In the genomic region with DNA sequence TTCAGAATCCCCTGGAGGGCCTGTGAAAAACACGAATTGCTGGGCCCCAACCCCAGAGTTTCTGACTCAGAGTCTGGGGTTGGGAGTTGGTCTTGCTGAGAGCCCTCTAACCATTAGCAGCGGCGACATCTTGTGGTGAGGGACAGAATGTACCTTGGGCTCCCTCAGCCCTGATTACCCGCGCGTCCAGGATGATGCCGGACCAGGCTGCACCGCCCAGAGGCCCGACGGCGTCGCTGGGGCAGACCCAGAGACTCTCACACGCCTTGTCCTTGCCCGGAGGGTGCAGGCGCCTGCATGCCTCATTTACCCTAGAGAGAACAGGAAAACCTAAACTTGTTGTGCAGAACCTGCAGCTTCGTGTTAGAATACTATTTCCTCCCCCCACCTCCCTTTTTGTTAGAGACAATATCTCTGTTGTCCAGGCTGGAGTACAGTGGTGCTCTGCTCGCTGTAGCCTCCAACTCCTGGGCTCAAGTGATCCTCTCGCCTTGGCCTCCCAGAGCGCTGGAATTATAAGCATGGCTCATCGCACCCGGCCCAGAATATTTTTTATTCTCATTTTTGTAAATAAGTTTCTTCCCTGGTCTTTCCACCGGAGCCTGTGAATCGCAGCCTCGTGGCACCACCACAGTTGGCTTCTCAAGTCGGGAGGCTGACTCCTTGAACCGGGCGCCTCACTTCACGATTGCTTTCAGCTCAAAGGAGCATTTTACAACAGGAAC, we compare ENCODE assay signal across 8 cellular contexts. TPM values are rescaled to one million over a fixed set of nuclear protein-coding genes. Genes with fewer than 3 reads are reported as not detected.
A peak's percentile ranks its signal among the peaks of the same experiment; 100 is the strongest.
DNase-seq lines count a peak whose midpoint lies in the region; ATAC-seq, FAIRE-seq and TF ChIP-seq lines count a peak whose summit lies in the region.

No MANE protein-coding gene starts in this region.

- ATAC-seq in thoracic aorta (ENCODE audit: insufficient number of reproducible peaks, low FRiP score, low read depth) = peak; percentile 83

- in situ Hi-C loops in HAP-1 (cut with MboI; ENCODE audit: low sequenced_read_pairs) = loop anchor here (5.0 kb wide), 2 partner anchors 37 to 192 kb away; no protein-coding TSS in a partner anchor

- no peaks in the 10 kb centered on the region for H3K36me3 ChIP-seq in HAP-1 (replicated peaks)
- no peaks in the 10 kb centered on the region for H3K36me3 ChIP-seq in osteoblast (ENCODE audit: insufficient read depth, low read length)
- H3K36me3 ChIP-seq in thoracic aorta = no peaks in the 10 kb centered on the region

- H3K79me2 ChIP-seq in osteoblast (ENCODE audit: insufficient read depth, low read length) = no peaks in the 10 kb centered on the region

- DNase-seq in GF-D8 (lab: John Stamatoyannopoulos, UW) (peak; percentile 35), HAP-1 (ENCODE audit: low spot score in 2 of 2) (peak; percentile 77 to 93), M059J (ENCODE audit: low read depth) (peak; percentile 92), SHP77 treated with DMSO at 0.1 percent for 48 hours (lab: John Stamatoyannopoulos, UW) (peak; percentile 47), frontal cortex (ENCODE audit: low spot score in 2 of 2) (peak; percentile 75 to 90), osteoblast (ENCODE audit: insufficient read length, low spot score, missing footprints) (peak; percentile 99), thoracic aorta (ENCODE audit: low spot score) (peak; percentile 56)
- DNase-seq in activated T-helper 9 cell treated with anti-CD3 and anti-CD28 coated beads, Interleukin-2, amount 50 U/mL, for 16 hours (ENCODE audit: low read depth) = peak; percentile 55

- FAIRE-seq in frontal cortex (lab: Jason Lieb, UNC) = no peak

- no peaks in the 10 kb centered on the region for H4K20me1 ChIP-seq in osteoblast (ENCODE audit: insufficient read depth, low read length)

- peaks cover 10% of the 10 kb centered on the region for H3K4me1 ChIP-seq in HAP-1
- H3K4me1 ChIP-seq in osteoblast (ENCODE audit: insufficient read depth, low read length) = peaks cover 12% of the 10 kb centered on the region
- peaks cover 21 to 30% of the 10 kb centered on the region in 2 donors for H3K4me1 ChIP-seq in thoracic aorta (ENCODE audit: control insufficient read depth in 1 of 2, low read depth in 2 of 2)

- H2AFZ ChIP-seq in osteoblast (ENCODE audit: low read length) = no peak overlapping the region

- no peaks in the 10 kb centered on the region for H3K27me3 ChIP-seq in HAP-1 (ENCODE audit: low read depth)
- peaks cover 2% of the 10 kb centered on the region for H3K27me3 ChIP-seq in osteoblast (ENCODE audit: insufficient read depth, low read length)
- no peaks in the 10 kb centered on the region for H3K27me3 ChIP-seq in thoracic aorta (replicated peaks; ENCODE audit: insufficient read depth)

- H3K4me2 ChIP-seq in osteoblast (ENCODE audit: insufficient read depth, low read length) = peak overlapping the region; percentile 2

- TF ChIP-seq CTCF in osteoblast (IDR thresholded peaks at IDR 0.05; ENCODE audit: extremely low read depth, low read depth, low read length) (peak; percentile 83), thoracic aorta (IDR thresholded peaks at IDR 0.05) (peak; percentile 77)

- H3K9me3 ChIP-seq in HAP-1 (no peaks in the 10 kb centered on the region), osteoblast (ENCODE audit: low read depth, low read length) (no peaks in the 10 kb centered on the region), thoracic aorta (no peaks in the 10 kb centered on the region)

- H3K4me3 ChIP-seq in HAP-1 = no peak overlapping the region
- no peak overlapping the region for H3K4me3 ChIP-seq in osteoblast (ENCODE audit: insufficient read depth, low read length)
- peak overlapping the region; percentile 38 for H3K4me3 ChIP-seq in thoracic aorta

- no peak overlapping the region for H3K27ac ChIP-seq in osteoblast (ENCODE audit: low read depth, low read length)
- H3K27ac ChIP-seq in thoracic aorta = peak overlapping the region in 1 of 2 donors; percentile 49

RNA-seq across cellular contexts. Expression of a gene that starts 22.2 kb away (rescaled TPM):
- total RNA-seq in M059J (2014; rRNA removed; shearing (Covaris generic)) = 0.17 TPM in 1 of 2 replicates, not detected in the other
- total RNA-seq in frontal cortex (not detected), osteoblast (not detected in 2 replicates), thoracic aorta (under 1 TPM in 1 of 2 donors, not detected in 1; 0.41 TPM)

Comparison
In these comparisons a context has a peak if more than half of its experiments do, and no peak if none do; other contexts are left out.
1. DNase-seq: peak in every context shown above with its lines; median percentile 99 in osteoblast; 92 in M059J; 85 in HAP-1; 82 in frontal cortex; 56 in thoracic aorta; 55 in activated T-helper 9 cell treated with anti-CD3 and anti-CD28 coated beads, Interleukin-2, amount 50 U/mL, for 16 hours; 47 in SHP77 treated with DMSO at 0.1 percent for 48 hours; 35 in GF-D8.